2 cellular contexts compared by ENCODE assay signal in genomic region chr9:116175616-116176015, GRCh38.
TF ChIP-seq lines count a peak whose summit lies in the region.

No MANE protein-coding gene starts in this region.

TF ChIP-seq in SK-N-SH, 30 proteins besides CTCF, POLR2A, EP300 and RAD21 (continued from another document):
- TF ChIP-seq PBX3 (IDR thresholded peaks at IDR 0.05) = 0 out of 2 replicates have a peak, but pooled peaks have one; percentile 11
- TF ChIP-seq TAF1 (IDR thresholded peaks at IDR 0.05; ENCODE audit: borderline replicate concordance, low read depth, low read length) = no peak
- peak; percentile 38 for TF ChIP-seq JUND (IDR thresholded peaks at IDR 0.05)
- TF ChIP-seq FOSL2 (IDR thresholded peaks at IDR 0.05; ENCODE audit: borderline replicate concordance, low read depth) = peak; percentile 33; the same call in 1 of the 2 replicates
- TF ChIP-seq IRF3 (IDR thresholded peaks at IDR 0.05; ENCODE audit: low read depth, low read length) = no peak
- no peak for TF ChIP-seq GABPA (IDR thresholded peaks at IDR 0.05; ENCODE audit: low read depth)
- TF ChIP-seq NFIC (IDR thresholded peaks at IDR 0.05; ENCODE audit: borderline replicate concordance) = no peak
TF ChIP-seq in SK-N-SH: peak in this region for 3.

TF ChIP-seq in SK-N-SH treated with all-trans-retinoic acid at 6 μM for 48 hours, 23 proteins besides CTCF, POLR2A, EP300 and RAD21 (continued from another document):
- TF ChIP-seq CREB5 (CRISPR knock-in tag; IDR thresholded peaks at IDR 0.05; ENCODE audit: low read depth) (no peak), ISL1 (CRISPR knock-in tag; IDR thresholded peaks at IDR 0.05) (no peak), SNAI2 (CRISPR knock-in tag; IDR thresholded peaks at IDR 0.05) (no peak), POU6F1 (CRISPR knock-in tag; IDR thresholded peaks at IDR 0.05; ENCODE audit: borderline replicate concordance, low read depth) (no peak), RARB (CRISPR knock-in tag; IDR thresholded peaks at IDR 0.05) (no peak), ZC3H10 (CRISPR knock-in tag; IDR thresholded peaks at IDR 0.05) (no peak), ZFP3 (CRISPR knock-in tag; IDR thresholded peaks at IDR 0.05) (no peak), TCF4 (CRISPR knock-in tag; IDR thresholded peaks at IDR 0.05; ENCODE audit: borderline replicate concordance) (no peak), TOX (CRISPR knock-in tag; IDR thresholded peaks at IDR 0.05; ENCODE audit: borderline replicate concordance) (no peak), GLIS3 (CRISPR knock-in tag; IDR thresholded peaks at IDR 0.05) (no peak)
TF ChIP-seq in SK-N-SH treated with all-trans-retinoic acid at 6 μM for 48 hours: peak in this region for 0.
